ENCODE assay signal across 14 cellular contexts in genomic region chr22:23102002-23102655, GRCh38. TPM values are rescaled to one million over a fixed set of nuclear protein-coding genes. Genes with fewer than 3 reads are reported as not detected.
A peak's percentile ranks its signal among the peaks of the same experiment; 100 is the strongest.
DNase-seq lines count a peak whose midpoint lies in the region; ATAC-seq and TF ChIP-seq lines count a peak whose summit lies in the region.
"Had no signal": no experiment of that assay in that cellular context is flagged by ENCODE, and none has a peak within 500 bp of the region (broad histone marks: within the 10 kb centered on the region; RNA-seq: fewer than 3 reads in every experiment).

No MANE protein-coding gene starts in this region.

- no peak for TF ChIP-seq CTCF in dorsolateral prefrontal cortex (IDR thresholded peaks at IDR 0.05 in 54 of 56, conservative IDR thresholded peaks at IDR 0.05 in 2 of 56; ENCODE audit: low read depth in 1 of 56, partially characterized antibody in 56 of 56)

- no peaks in the 10 kb centered on the region for H3K36me3 Mint-ChIP-seq in activated CD8-positive, alpha-beta memory T cell treated with anti-CD3 and anti-CD28 coated beads, Interleukin-2, amount 10 ng/mL, durations not matched to agents 7 days and 5 days
- H3K36me3 Mint-ChIP-seq: CD8-positive, alpha-beta memory T cell had no signal

- no peak overlapping the region for H4K8ac ChIP-seq in neuronal stem cell (ENCODE audit: low read depth, low read length)

- WGBS in neuronal stem cell (ENCODE audit: extremely low coverage in 2 of 2, insufficient read length in 2 of 2, insufficient replicate concordance in 1 of 2), 2 donors: no CpG with 5 or more reads among the region's 10 CpGs

- H2BK120ac ChIP-seq in neuronal stem cell (ENCODE audit: low read depth, low read length): no peak overlapping the region

- no peak overlapping the region for H2AFZ ChIP-seq in neuronal stem cell (ENCODE audit: low read length)

- H2BK5ac ChIP-seq in neuronal stem cell (ENCODE audit: low read length): no peak overlapping the region

- H3K4me3 ChIP-seq in dorsolateral prefrontal cortex (no peak overlapping the region), neuronal stem cell (ENCODE audit: low read length in 2 of 2) (no peak overlapping the region)
- H3K4me3 ChIP-seq: HAP-1 had no signal

- no peak overlapping the region for H2AK5ac ChIP-seq in neuronal stem cell (ENCODE audit: low read depth, low read length)

- peaks cover 4 to 18% of the 10 kb centered on the region in 2 donors for H3K36me3 ChIP-seq in neuronal stem cell (replicated peaks in 1 of 2; ENCODE audit: control insufficient read depth in 2 of 2, insufficient read depth in 2 of 2, low read length in 2 of 2)

- CTCF ChIA-PET in activated CD8-positive, alpha-beta memory T cell treated with anti-CD3 and anti-CD28 coated beads, Interleukin-2, amount 10 ng/mL, durations not matched to agents 7 days and 5 days (lab: Charles Lee): no interaction called here

- no peaks in the 10 kb centered on the region for H3K4me1 Mint-ChIP-seq in activated CD8-positive, alpha-beta memory T cell treated with anti-CD3 and anti-CD28 coated beads, Interleukin-2, amount 10 ng/mL, durations not matched to agents 7 days and 5 days
- H3K4me1 Mint-ChIP-seq: CD8-positive, alpha-beta memory T cell had no signal

- H3K4me2 ChIP-seq in neuronal stem cell (ENCODE audit: insufficient read depth, low read length, poor library complexity, severe bottlenecking): no peak overlapping the region

- H3K4me3 Mint-ChIP-seq in activated CD8-positive, alpha-beta memory T cell treated with anti-CD3 and anti-CD28 coated beads, Interleukin-2, amount 10 ng/mL, durations not matched to agents 7 days and 5 days: no peak overlapping the region
- H3K4me3 Mint-ChIP-seq: CD8-positive, alpha-beta memory T cell; HFFc6 had no signal

- H2BK15ac ChIP-seq in neuronal stem cell (ENCODE audit: low read length): no peak overlapping the region

- no peaks in the 10 kb centered on the region for H3K9me3 ChIP-seq in neuronal stem cell (replicated peaks in 1 of 2; ENCODE audit: control insufficient read depth in 2 of 2, insufficient read depth in 1 of 2, low read depth in 1 of 2, low read length in 2 of 2)
- H3K9me3 ChIP-seq: Caco-2, HAP-1 had no signal

- peak overlapping the region; percentile 51 for H3K18ac ChIP-seq in neuronal stem cell (ENCODE audit: low read length)

- H3K79me1 ChIP-seq in neuronal stem cell (ENCODE audit: low read depth, low read length): peaks cover 9% of the 10 kb centered on the region

- peak; percentile 23 for DNase-seq in UCSD-AML1 (lab: John Stamatoyannopoulos, UW; ENCODE audit: unreplicated experiment)
- no peak for DNase-seq in dorsolateral prefrontal cortex
- no peak for DNase-seq in neuronal stem cell (ENCODE audit: low spot score)
- no peak for DNase-seq in activated effector memory CD4-positive, alpha-beta T cell treated with anti-CD3 and anti-CD28 coated beads, Interleukin-2, amount 50 U/mL, for 16 hours
- DNase-seq in caudate nucleus (lab: John Stamatoyannopoulos, UW): no peak
- DNase-seq in NCI-H748 (lab: John Stamatoyannopoulos, UW; ENCODE audit: unreplicated experiment): no peak
- no peak for DNase-seq in activated CD8-positive, alpha-beta memory T cell treated with anti-CD3 and anti-CD28 coated beads, Interleukin-2, amount 10 ng/mL, durations not matched to agents 7 days and 5 days
- DNase-seq: Caco-2; CD8-positive, alpha-beta memory T cell; DND-41; GDM1; HFFc6 had no signal

- peaks cover 0 to 2% of the 10 kb centered on the region in 2 donors for H3K4me1 ChIP-seq in neuronal stem cell (ENCODE audit: control insufficient read depth in 2 of 2, insufficient read depth in 1 of 2, low read depth in 1 of 2, low read length in 2 of 2)
- H3K4me1 ChIP-seq: Caco-2, HAP-1 had no signal

- no peak overlapping the region for H3K4ac ChIP-seq in neuronal stem cell (ENCODE audit: low read length)

- intact Hi-C loops in dorsolateral prefrontal cortex (cut with DNase I): no loop called here

- H3K27ac ChIP-seq in dorsolateral prefrontal cortex (peak overlapping the region in 56 of 59 donors; percentile 1 to 100 (median 82)), neuronal stem cell (replicated peaks; ENCODE audit: low read length) (no peak overlapping the region), caudate nucleus (ENCODE audit: low read depth, low read length) (no peak overlapping the region)

- no peaks in the 10 kb centered on the region for H3K9me3 Mint-ChIP-seq in activated CD8-positive, alpha-beta memory T cell treated with anti-CD3 and anti-CD28 coated beads, Interleukin-2, amount 10 ng/mL, durations not matched to agents 7 days and 5 days (ENCODE audit: low read depth)
- H3K9me3 Mint-ChIP-seq: CD8-positive, alpha-beta memory T cell; HFFc6 had no signal

- H3K14ac ChIP-seq in neuronal stem cell (ENCODE audit: low read length): peak overlapping the region; percentile 63

- H3K27me3 Mint-ChIP-seq in activated CD8-positive, alpha-beta memory T cell treated with anti-CD3 and anti-CD28 coated beads, Interleukin-2, amount 10 ng/mL, durations not matched to agents 7 days and 5 days: no peaks in the 10 kb centered on the region

- no peak overlapping the region for H3K27ac Mint-ChIP-seq in activated CD8-positive, alpha-beta memory T cell treated with anti-CD3 and anti-CD28 coated beads, Interleukin-2, amount 10 ng/mL, durations not matched to agents 7 days and 5 days
- H3K27ac Mint-ChIP-seq: HFFc6 had no signal

- H3K27me3 ChIP-seq in dorsolateral prefrontal cortex: no peaks in the 10 kb centered on the region
- no peaks in the 10 kb centered on the region for H3K27me3 ChIP-seq in neuronal stem cell (ENCODE audit: control insufficient read depth in 3 of 3, insufficient read depth in 3 of 3, low read depth in 1 of 3, low read length in 3 of 3)

- H2BK12ac ChIP-seq in neuronal stem cell (ENCODE audit: low read length): no peak overlapping the region

- H3K23ac ChIP-seq in neuronal stem cell (ENCODE audit: low read depth, low read length, poor library complexity): peak overlapping the region; percentile 94

- no peak overlapping the region for H3K9ac ChIP-seq in neuronal stem cell (ENCODE audit: low read depth, low read length, poor library complexity)

- no peak for ATAC-seq in activated CD8-positive, alpha-beta memory T cell treated with anti-CD3 and anti-CD28 coated beads, Interleukin-2, amount 10 ng/mL, durations not matched to agents 7 days and 5 days

- H4K91ac ChIP-seq in neuronal stem cell (ENCODE audit: low read depth, low read length, poor library complexity): no peak overlapping the region

RNA-seq across cellular contexts. Expression of gene GNAZ, which starts 31.8 kb away (rescaled TPM):
- total RNA-seq in dorsolateral prefrontal cortex: 100 to 1,000 TPM in 10 of 120 experiments, 10 to 100 TPM in 110; 66.2 to 113 (median 85.3) TPM
- 36.9 TPM for polyA plus RNA-seq in neuronal stem cell (2013, experiment 1 of 2)
- 37.0 TPM for polyA plus RNA-seq in neuronal stem cell (2013, experiment 2 of 2)
- total RNA-seq in activated CD8-positive, alpha-beta memory T cell treated with anti-CD3 and anti-CD28 coated beads, Interleukin-2, amount 10 ng/mL, durations not matched to agents 7 days and 5 days: under 1 TPM in 1 of 2 experiments, not detected in 1; 0.12 TPM

RNA-seq across cellular contexts. Expression of gene RSPH14, which starts 39.7 kb away (rescaled TPM):
- 10 to 100 TPM in 84 of 120 experiments, 1 to 10 TPM in 36; 3.0 to 22.3 (median 11.9) TPM for total RNA-seq in dorsolateral prefrontal cortex
- 2.0 TPM for polyA plus RNA-seq in neuronal stem cell (2013, experiment 1 of 2)
- 2.2 TPM for polyA plus RNA-seq in neuronal stem cell (2013, experiment 2 of 2)
- total RNA-seq in activated CD8-positive, alpha-beta memory T cell treated with anti-CD3 and anti-CD28 coated beads, Interleukin-2, amount 10 ng/mL, durations not matched to agents 7 days and 5 days: not detected
- total RNA-seq: CD8-positive, alpha-beta memory T cell; HFFc6; HT1080 had no signal

RNA-seq across cellular contexts. Expression of gene RAB36, which starts 43.1 kb away (rescaled TPM):
- total RNA-seq in dorsolateral prefrontal cortex: 10 to 100 TPM in 101 of 120 experiments, 1 to 10 TPM in 19; 7.2 to 20.6 (median 12.3) TPM
- polyA plus RNA-seq in neuronal stem cell (2013, experiment 1 of 2): 4.5 TPM
- polyA plus RNA-seq in neuronal stem cell (2013, experiment 2 of 2): 4.5 TPM
- under 1 TPM; 0.26 to 0.37 TPM for total RNA-seq in activated CD8-positive, alpha-beta memory T cell treated with anti-CD3 and anti-CD28 coated beads, Interleukin-2, amount 10 ng/mL, durations not matched to agents 7 days and 5 days

Comparison
In these comparisons a context has a peak if more than half of its experiments do, and no peak if none do; other contexts are left out.
1. H3K27ac ChIP-seq: peak in dorsolateral prefrontal cortex (56 of 59); none in neuronal stem cell (single experiment) and caudate nucleus (single experiment).
2. RNA of gene GNAZ, which starts 31.8 kb away (total RNA-seq): 66.2 to 113 TPM in dorsolateral prefrontal cortex; 0.12 TPM in activated CD8-positive, alpha-beta memory T cell treated with anti-CD3 and anti-CD28 coated beads, Interleukin-2, amount 10 ng/mL, durations not matched to agents 7 days and 5 days; every median in the first group is over 10 times any median in the second.
3. RNA of gene RAB36, which starts 43.1 kb away (total RNA-seq): 7.2 to 20.6 TPM in dorsolateral prefrontal cortex; 0.26 to 0.37 TPM in activated CD8-positive, alpha-beta memory T cell treated with anti-CD3 and anti-CD28 coated beads, Interleukin-2, amount 10 ng/mL, durations not matched to agents 7 days and 5 days; every median in the first group is over 4 times any median in the second.